ENCODE assay signal across 8 cellular contexts in genomic region chr12:64451687-64452558, GRCh38. TPM values are rescaled to one million over a fixed set of nuclear protein-coding genes. Genes with fewer than 3 reads are reported as not detected.
DNase-seq lines count a peak whose midpoint lies in the region; ATAC-seq and TF ChIP-seq lines count a peak whose summit lies in the region.

Gene TBK1 (plus strand): TSS chr12:64452120. CDS start chr12:64455871, 3,751 bp downstream.

- peaks cover 45% of the 10 kb centered on the region for H4K20me1 ChIP-seq in PC-9 (ENCODE audit: insufficient read depth)

- no peaks in the 10 kb centered on the region for H3K9me2 ChIP-seq in PC-9 (ENCODE audit: insufficient read depth)

- peak within 1 kb of the TSS; percentile 86 to 95 (median 94) for H3K27ac Mint-ChIP-seq in naive thymus-derived CD4-positive, alpha-beta T cell

- H3K9ac ChIP-seq in HUES48 (ENCODE audit: low read depth, low read length): peak within 1 kb of the TSS; percentile 87

- no peaks in the 10 kb centered on the region for H3K9me3 ChIP-seq in HUES48 (ENCODE audit: control insufficient read depth, insufficient read depth, low read length)
- H3K9me3 ChIP-seq in PC-9 (ENCODE audit: insufficient read depth, low read depth): no peaks in the 10 kb centered on the region
- H3K9me3 ChIP-seq in naive thymus-derived CD4-positive, alpha-beta T cell (ENCODE audit: control insufficient read depth in 2 of 3, low read length in 3 of 3): no peaks in the 10 kb centered on the region

- CTCF ChIA-PET in PC-9 (lab: Charles Lee): interaction anchor here (0.6 kb wide), 1 partner anchor 116 kb away, joined by 3 read pairs; no protein-coding TSS in a partner anchor
- CTCF ChIA-PET in naive thymus-derived CD4-positive, alpha-beta T cell (lab: Charles Lee): no interaction called here

- no peak for TF ChIP-seq CTCF in PC-9 (conservative IDR thresholded peaks at IDR 0.05)

- H3K4me1 ChIP-seq in HUES48 (ENCODE audit: control insufficient read depth, insufficient read depth, low read length): peaks cover 13% of the 10 kb centered on the region
- peaks cover 26% of the 10 kb centered on the region for H3K4me1 ChIP-seq in PC-9 (replicated peaks; ENCODE audit: insufficient read depth)
- peaks cover 19 to 24% of the 10 kb centered on the region in 2 donors for H3K4me1 ChIP-seq in naive thymus-derived CD4-positive, alpha-beta T cell (ENCODE audit: control insufficient read depth in 2 of 2, insufficient read depth in 2 of 2, low read length in 2 of 2)

- H3K9me3 Mint-ChIP-seq in naive thymus-derived CD4-positive, alpha-beta T cell: no peaks in the 10 kb centered on the region

- H3K4me2 ChIP-seq in PC-9: peak within 1 kb of the TSS; percentile 89

- peak within 1 kb of the TSS; percentile 73 for H2AFZ ChIP-seq in PC-9

- H3K27me3 ChIP-seq in HUES48 (ENCODE audit: control insufficient read depth, insufficient read depth, low read length): no peaks in the 10 kb centered on the region
- H3K27me3 ChIP-seq in PC-9 (ENCODE audit: insufficient read depth, low read depth): no peaks in the 10 kb centered on the region
- H3K27me3 ChIP-seq in naive thymus-derived CD4-positive, alpha-beta T cell (ENCODE audit: control insufficient read depth in 2 of 2, insufficient read depth in 2 of 2, low read length in 2 of 2): no peaks in the 10 kb centered on the region

- H3K27ac ChIP-seq in HUES48 (ENCODE audit: low read depth, low read length) (peak within 1 kb of the TSS; percentile 96), PC-9 (peak within 1 kb of the TSS; percentile 87)
- H3K27ac ChIP-seq in naive thymus-derived CD4-positive, alpha-beta T cell (ENCODE audit: low read depth, low read length): peak within 1 kb of the TSS; percentile 74

- no peaks in the 10 kb centered on the region for H3K27me3 Mint-ChIP-seq in naive thymus-derived CD4-positive, alpha-beta T cell

- H3K36me3 ChIP-seq in HUES48 (ENCODE audit: control insufficient read depth, insufficient read depth, low read length) (peaks cover 41% of the 10 kb centered on the region), PC-9 (ENCODE audit: low read depth) (peaks cover 19% of the 10 kb centered on the region)
- peaks cover 0 to 8% (median 0%) of the 10 kb centered on the region in 3 experiments for H3K36me3 ChIP-seq in naive thymus-derived CD4-positive, alpha-beta T cell (ENCODE audit: control insufficient read depth in 2 of 3, insufficient read depth in 3 of 3, low read length in 3 of 3)

- BruUV-seq in PC-9 (replicated peaks; lab: Mats Ljungman, UMichigan): TSS peak; percentile 76

- POLR2A ChIA-PET in PC-9 (lab: Charles Lee; ENCODE audit: unreplicated experiment): no interaction called here
- POLR2A ChIA-PET in naive thymus-derived CD4-positive, alpha-beta T cell (lab: Charles Lee): interaction anchor here (1.9 kb wide), 1 partner anchor 30 kb away, joined by 6 read pairs; no protein-coding TSS in a partner anchor

- H3K36me3 Mint-ChIP-seq in naive thymus-derived CD4-positive, alpha-beta T cell: peaks cover 0 to 6% (median under 1%) of the 10 kb centered on the region in 5 donors

- intact Hi-C loops in PC-9 (cut with micrococcal nuclease; ENCODE audit: unreplicated experiment): loop anchor here (5.0 to 10.0 kb wide), 2 partner anchors 50 to 153 kb away; partner anchors contain the start of gene XPOT
- intact Hi-C loops in naive thymus-derived CD4-positive, alpha-beta T cell (cut with micrococcal nuclease): loop anchor here (1.0 to 10.0 kb wide), 13 partner anchors 7 to 1847 kb away; partner anchors contain the start of genes GNS (in 2 of the 2), KICS2 (in 2 of the 2), XPOT (in 2 of the 2) and C12orf56 (in 1 of the 2)

- DNase-seq in DMS114 treated with DMSO at 0.1 percent for 48 hours (lab: John Stamatoyannopoulos, UW; ENCODE audit: unreplicated experiment) (peak; percentile 78), PC-9 (peak; percentile 74 to 90), activated T-helper 1 cell treated with Interleukin-2 at 50 U/mL for 16 hours (ENCODE audit: low read depth) (peak; percentile 46), fibroblast of gingiva (ENCODE audit: low read depth) (peak; percentile 85)
- DNase-seq in naive thymus-derived CD4-positive, alpha-beta T cell: peak in 8 of 9 donors; percentile 21 to 80 (median 34)
- peak; percentile 18 to 54 (median 36) for DNase-seq in stimulated activated naive CD4-positive, alpha-beta T cell (lab: John Stamatoyannopoulos, UW)

- peak within 1 kb of the TSS; percentile 90 to 99 (median 94) for H3K4me3 Mint-ChIP-seq in naive thymus-derived CD4-positive, alpha-beta T cell

- H3F3A ChIP-seq in PC-9 (ENCODE audit: insufficient read depth, low read depth): peaks cover 53% of the 10 kb centered on the region

- ATAC-seq in GM21423 (IDR thresholded peaks at IDR 0.05; ENCODE audit: unreplicated experiment): peak; percentile 88
- ATAC-seq in naive thymus-derived CD4-positive, alpha-beta T cell: peak; percentile 78

- peak within 1 kb of the TSS; percentile 97 for H3K4me3 ChIP-seq in HUES48 (ENCODE audit: low read depth, low read length)
- H3K4me3 ChIP-seq in PC-9: peak within 1 kb of the TSS; percentile 69
- peak within 1 kb of the TSS; percentile 61 for H3K4me3 ChIP-seq in naive thymus-derived CD4-positive, alpha-beta T cell (ENCODE audit: low read length)

- H3K79me2 ChIP-seq in PC-9 (ENCODE audit: low read depth): peaks cover 42% of the 10 kb centered on the region

- peaks cover 20 to 54% (median 41%) of the 10 kb centered on the region in 7 donors for H3K4me1 Mint-ChIP-seq in naive thymus-derived CD4-positive, alpha-beta T cell

RNA-seq across cellular contexts. Expression of gene TBK1, which starts in this region (rescaled TPM):
- 18.0 and 26.2 TPM in 2 replicates for total RNA-seq in PC-9 (2021)
- 10 to 100 TPM in 4 of 5 experiments, 1 to 10 TPM in 1; 9.0 to 34.0 (median 12.1) TPM for total RNA-seq in naive thymus-derived CD4-positive, alpha-beta T cell
- polyA plus RNA-seq in naive thymus-derived CD4-positive, alpha-beta T cell: 1 to 10 TPM; 3.1 to 4.0 TPM

Comparison
In these comparisons a context has a peak if more than half of its experiments do, and no peak if none do; other contexts are left out.
1. Peak in every context shown above with its lines: DNase-seq, ATAC-seq, H3K4me3 ChIP-seq and H3K27ac ChIP-seq.
2. DNase-seq: peak in every context shown above with its lines; median percentile 85 in fibroblast of gingiva; 82 in PC-9; 78 in DMS114 treated with DMSO at 0.1 percent for 48 hours; 46 in activated T-helper 1 cell treated with Interleukin-2 at 50 U/mL for 16 hours; 36 in stimulated activated naive CD4-positive, alpha-beta T cell; 34 in naive thymus-derived CD4-positive, alpha-beta T cell.